24 cellular contexts compared by ENCODE assay signal in the genomic region with DNA sequence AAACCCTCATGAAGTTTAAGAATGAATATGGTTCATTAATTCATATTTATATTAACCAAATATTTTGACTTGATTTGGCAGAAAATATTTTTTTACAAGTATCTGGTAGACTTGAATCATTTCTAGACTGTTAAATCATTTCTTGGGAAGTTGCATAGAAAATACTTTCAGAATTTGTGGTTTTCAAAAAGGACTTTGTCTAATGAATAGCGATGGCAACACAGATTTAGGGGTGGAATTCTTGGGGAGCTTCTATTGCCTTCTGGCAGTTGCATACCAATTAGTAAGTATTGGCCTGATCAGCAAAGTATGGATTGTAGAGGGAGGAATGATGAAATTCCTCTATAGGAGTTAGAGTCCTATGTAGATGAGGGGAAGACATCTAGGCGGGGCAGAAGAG.
DNase-seq lines count a peak whose midpoint lies in the region; ATAC-seq, FAIRE-seq and TF ChIP-seq lines count a peak whose summit lies in the region.
"Had no signal": no experiment of that assay in that cellular context is flagged by ENCODE, and none has a peak within 500 bp of the region (broad histone marks: within the 10 kb centered on the region; RNA-seq: fewer than 3 reads in every experiment).

No MANE protein-coding gene starts in this region.

- ATAC-seq in activated T-helper 17 cell treated with anti-CD3 and anti-CD28 coated beads, Interleukin-2, amount 50 U/mL, for 72 hours (replicated peaks), result no peak
- ATAC-seq in stimulated activated naive B cell treated with anti-CD40 and anti-IgM and Interleukin-4, amounts not matched to agents 10 μg/mL and 1 μg/mL and 100 μg/mL, for 72 hours (replicated peaks), result no peak

- H3K4me3 ChIP-seq in SJSA1, result no peak overlapping the region

- no peaks in the 10 kb centered on the region for H3K27me3 ChIP-seq in SJSA1 (replicated peaks)

- FAIRE-seq in H54 (lab: Jason Lieb, UNC), result no peak
- FAIRE-seq: GM18507 had no signal

- no peak overlapping the region for H3K4me3 Mint-ChIP-seq in activated T-helper 17 cell treated with anti-CD3 and anti-CD28 coated beads, Interleukin-2, amount 50 U/mL, for 72 hours
- no peak overlapping the region for H3K4me3 Mint-ChIP-seq in stimulated activated naive B cell treated with anti-CD40 and anti-IgM and Interleukin-4, amounts not matched to agents 10 μg/mL and 1 μg/mL and 100 μg/mL, for 72 hours
- H3K4me3 Mint-ChIP-seq: CD4-positive, alpha-beta memory T cell; IgD-negative memory B cell had no signal

- H3K4me1 ChIP-seq in SJSA1 (replicated peaks), result peaks cover 16% of the 10 kb centered on the region

- H3K9me3 Mint-ChIP-seq in activated T-helper 17 cell treated with anti-CD3 and anti-CD28 coated beads, Interleukin-2, amount 50 U/mL, for 72 hours, result no peaks in the 10 kb centered on the region
- H3K9me3 Mint-ChIP-seq in stimulated activated naive B cell treated with anti-CD40 and anti-IgM and Interleukin-4, amounts not matched to agents 10 μg/mL and 1 μg/mL and 100 μg/mL, for 72 hours, result no peaks in the 10 kb centered on the region
- H3K9me3 Mint-ChIP-seq: CD4-positive, alpha-beta memory T cell; IgD-negative memory B cell had no signal

- H3K36me3 Mint-ChIP-seq in activated T-helper 17 cell treated with anti-CD3 and anti-CD28 coated beads, Interleukin-2, amount 50 U/mL, for 72 hours (ENCODE audit: low read depth), result no peaks in the 10 kb centered on the region
- no peaks in the 10 kb centered on the region for H3K36me3 Mint-ChIP-seq in stimulated activated naive B cell treated with anti-CD40 and anti-IgM and Interleukin-4, amounts not matched to agents 10 μg/mL and 1 μg/mL and 100 μg/mL, for 72 hours
- H3K36me3 Mint-ChIP-seq: IgD-negative memory B cell had no signal

- H3K4me1 Mint-ChIP-seq in activated T-helper 17 cell treated with anti-CD3 and anti-CD28 coated beads, Interleukin-2, amount 50 U/mL, for 72 hours, result peaks cover 5% of the 10 kb centered on the region
- H3K4me1 Mint-ChIP-seq in stimulated activated naive B cell treated with anti-CD40 and anti-IgM and Interleukin-4, amounts not matched to agents 10 μg/mL and 1 μg/mL and 100 μg/mL, for 72 hours, result peaks cover 3 to 5% of the 10 kb centered on the region in 2 donors

- no peaks in the 10 kb centered on the region for H3K9me3 ChIP-seq in SJSA1 (replicated peaks)

- peak overlapping the region; percentile 44 for H3K27ac Mint-ChIP-seq in activated T-helper 17 cell treated with anti-CD3 and anti-CD28 coated beads, Interleukin-2, amount 50 U/mL, for 72 hours
- peak overlapping the region; percentile 75 for H3K27ac Mint-ChIP-seq in stimulated activated naive B cell treated with anti-CD40 and anti-IgM and Interleukin-4, amounts not matched to agents 10 μg/mL and 1 μg/mL and 100 μg/mL, for 72 hours
- H3K27ac Mint-ChIP-seq: IgD-negative memory B cell had no signal

- TF ChIP-seq POLR2A in H54 (IDR thresholded peaks at IDR 0.05; ENCODE audit: low read depth, low read length), result no peak

- no peaks in the 10 kb centered on the region for H3K36me3 ChIP-seq in SJSA1

- DNase-seq in SJSA1 (ENCODE audit: low read depth in 1 of 2, low spot score in 2 of 2) (no peak), glomerular visceral epithelial cell (ENCODE audit: extremely low spot score) (peak; percentile 24), H54 (ENCODE audit: insufficient read length, low spot score) (no peak), hypothalamus (lab: John Stamatoyannopoulos, UW) (no peak), NCI-H524 (lab: John Stamatoyannopoulos, UW) (no peak)
- DNase-seq in stimulated activated naive B cell treated with anti-CD40 and anti-IgM and Interleukin-4, amounts not matched to agents 10 μg/mL and 1 μg/mL and 100 μg/mL, for 72 hours, result no peak
- DNase-seq: C1 segment of cervical spinal cord; CD4-positive, alpha-beta memory T cell; COR-L47; DMS53; H7; NCI-H1105 treated with DMSO at 0.1 percent for 48 hours; NCI-H146; NCI-H1930; NCI-H2107; NCI-H526; NCI-H82; NK-92 treated with Interleukin-12 subunit alpha and Interleukin-12 subunit beta, amount 100 ng/mL, for 24 hours; Right ventricle myocardium superior; RPMI8226 had no signal

- no peaks in the 10 kb centered on the region for H3K27me3 Mint-ChIP-seq in activated T-helper 17 cell treated with anti-CD3 and anti-CD28 coated beads, Interleukin-2, amount 50 U/mL, for 72 hours
- peaks cover 4 to 17% of the 10 kb centered on the region in 2 donors for H3K27me3 Mint-ChIP-seq in stimulated activated naive B cell treated with anti-CD40 and anti-IgM and Interleukin-4, amounts not matched to agents 10 μg/mL and 1 μg/mL and 100 μg/mL, for 72 hours
- H3K27me3 Mint-ChIP-seq: CD4-positive, alpha-beta memory T cell; IgD-negative memory B cell had no signal

- H3K27ac ChIP-seq in SJSA1, result peak overlapping the region; percentile 25
- H3K27ac ChIP-seq: HL-60 had no signal
